ENCODE assay signal across 1 cellular context in the genomic region with DNA sequence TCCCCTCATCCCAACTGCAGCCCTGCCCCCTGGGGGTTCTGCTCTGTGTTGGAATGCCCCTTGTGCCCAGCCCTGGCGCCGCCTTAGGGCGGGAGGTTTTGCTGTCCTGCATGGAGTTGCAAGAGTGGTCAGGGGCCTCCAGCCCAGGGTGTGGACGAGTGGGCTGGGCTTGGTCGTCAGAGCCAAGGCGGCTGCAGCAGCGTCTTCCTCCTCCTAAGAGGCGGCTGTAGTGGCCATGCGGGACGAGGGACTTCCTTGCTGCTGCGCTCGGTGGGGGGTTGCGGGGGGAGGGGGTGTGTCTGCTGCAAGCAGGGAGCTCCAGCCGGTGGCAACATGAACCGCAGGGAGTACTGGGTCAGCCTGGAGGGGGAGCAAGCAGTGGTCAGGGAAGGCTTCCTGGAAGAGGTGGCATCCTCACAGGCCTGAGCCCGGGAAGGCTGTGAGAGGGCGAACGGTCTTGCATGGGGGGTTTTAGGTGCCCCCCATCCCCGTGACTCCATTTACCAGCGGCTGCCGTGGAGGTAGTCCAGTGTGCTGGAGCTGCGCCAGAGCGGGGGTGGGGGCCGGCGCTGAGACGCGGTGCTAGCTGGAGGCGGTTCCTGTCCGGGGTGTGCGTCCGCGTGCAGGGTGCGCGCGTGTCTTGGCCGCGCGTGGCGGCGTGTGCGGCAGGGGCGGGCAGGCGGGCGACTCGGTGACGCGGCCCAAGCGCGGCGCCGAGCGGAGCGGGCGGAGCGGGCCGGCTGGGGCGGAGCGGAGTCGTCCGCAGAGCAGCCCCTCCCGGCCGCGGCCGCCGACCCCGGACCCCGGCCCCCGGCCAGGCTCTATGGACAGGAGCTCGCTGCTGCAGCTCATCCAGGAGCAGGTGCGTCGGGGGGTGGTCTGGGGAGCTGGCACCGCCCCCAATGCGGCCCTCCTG.
A peak's percentile ranks its signal among the peaks of the same experiment; 100 is the strongest.
TF ChIP-seq lines count a peak whose summit lies in the region.

A gene (plus strand): TSS at position 704 of the 916 bp plus-strand sequence. CDS start 120 bp downstream, at position 824.

TF ChIP-seq in K562, 482 proteins besides CTCF, POLR2A, EP300 and RAD21 (continued from another document and continues in another):
- no peak for TF ChIP-seq NFRKB (IDR thresholded peaks at IDR 0.05; ENCODE audit: low read depth)
- TF ChIP-seq POLR2AphosphoS2 (IDR thresholded peaks at IDR 0.05; ENCODE audit: low read length) = peak; percentile 89
- TF ChIP-seq ARID1B (IDR thresholded peaks at IDR 0.05) = peak; percentile 44
- TF ChIP-seq CHD2 (IDR thresholded peaks at IDR 0.05; ENCODE audit: low read depth, low read length) = no peak
- TF ChIP-seq, protein P1, sequence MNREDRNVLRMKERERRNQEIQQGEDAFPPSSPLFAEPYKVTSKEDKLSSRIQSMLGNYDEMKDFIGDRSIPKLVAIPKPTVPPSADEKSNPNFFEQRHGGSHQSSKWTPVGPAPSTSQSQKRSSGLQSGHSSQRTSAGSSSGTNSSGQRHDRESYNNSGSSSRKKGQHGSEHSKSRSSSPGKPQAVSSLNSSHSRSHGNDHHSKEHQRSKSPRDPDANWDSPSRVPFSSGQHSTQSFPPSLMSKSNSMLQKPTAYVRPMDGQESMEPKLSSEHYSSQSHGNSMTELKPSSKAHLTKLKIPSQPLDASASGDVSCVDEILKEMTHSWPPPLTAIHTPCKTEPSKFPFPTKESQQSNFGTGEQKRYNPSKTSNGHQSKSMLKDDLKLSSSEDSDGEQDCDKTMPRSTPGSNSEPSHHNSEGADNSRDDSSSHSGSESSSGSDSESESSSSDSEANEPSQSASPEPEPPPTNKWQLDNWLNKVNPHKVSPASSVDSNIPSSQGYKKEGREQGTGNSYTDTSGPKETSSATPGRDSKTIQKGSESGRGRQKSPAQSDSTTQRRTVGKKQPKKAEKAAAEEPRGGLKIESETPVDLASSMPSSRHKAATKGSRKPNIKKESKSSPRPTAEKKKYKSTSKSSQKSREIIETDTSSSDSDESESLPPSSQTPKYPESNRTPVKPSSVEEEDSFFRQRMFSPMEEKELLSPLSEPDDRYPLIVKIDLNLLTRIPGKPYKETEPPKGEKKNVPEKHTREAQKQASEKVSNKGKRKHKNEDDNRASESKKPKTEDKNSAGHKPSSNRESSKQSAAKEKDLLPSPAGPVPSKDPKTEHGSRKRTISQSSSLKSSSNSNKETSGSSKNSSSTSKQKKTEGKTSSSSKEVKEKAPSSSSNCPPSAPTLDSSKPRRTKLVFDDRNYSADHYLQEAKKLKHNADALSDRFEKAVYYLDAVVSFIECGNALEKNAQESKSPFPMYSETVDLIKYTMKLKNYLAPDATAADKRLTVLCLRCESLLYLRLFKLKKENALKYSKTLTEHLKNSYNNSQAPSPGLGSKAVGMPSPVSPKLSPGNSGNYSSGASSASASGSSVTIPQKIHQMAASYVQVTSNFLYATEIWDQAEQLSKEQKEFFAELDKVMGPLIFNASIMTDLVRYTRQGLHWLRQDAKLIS (CRISPR knock-in tag; IDR thresholded peaks at IDR 0.05) = 0 out of 2 replicates have a peak, but pooled peaks have one; percentile 14
- TF ChIP-seq SMARCA4 (IDR thresholded peaks at IDR 0.05) = no peak
- no peak for TF ChIP-seq ZC3H8 (IDR thresholded peaks at IDR 0.05)
- 0 out of 2 replicates have a peak, but pooled peaks have one; percentile 5 for TF ChIP-seq TEAD4 (IDR thresholded peaks at IDR 0.05; ENCODE audit: low read length)
- no peak for TF ChIP-seq TEAD4 (CRISPR knock-in tag; IDR thresholded peaks at IDR 0.05; ENCODE audit: borderline replicate concordance)
- TF ChIP-seq ZNF174 (CRISPR knock-in tag; IDR thresholded peaks at IDR 0.05) = no peak
- 0 out of 2 replicates have a peak, but pooled peaks have one; percentile 6 for TF ChIP-seq MYC (IDR thresholded peaks at IDR 0.05; ENCODE audit: low read depth, low read length)
- TF ChIP-seq MYC (CRISPR knock-in tag; IDR thresholded peaks at IDR 0.05; ENCODE audit: borderline replicate concordance, low read depth) = peak; percentile 79; the same call in 1 of the 2 replicates
- no peak for TF ChIP-seq TGIF2 (CRISPR knock-in tag; IDR thresholded peaks at IDR 0.05)
- TF ChIP-seq PURB (CRISPR knock-in tag; IDR thresholded peaks at IDR 0.05; ENCODE audit: low read depth) = no peak
- TF ChIP-seq, protein P2, sequence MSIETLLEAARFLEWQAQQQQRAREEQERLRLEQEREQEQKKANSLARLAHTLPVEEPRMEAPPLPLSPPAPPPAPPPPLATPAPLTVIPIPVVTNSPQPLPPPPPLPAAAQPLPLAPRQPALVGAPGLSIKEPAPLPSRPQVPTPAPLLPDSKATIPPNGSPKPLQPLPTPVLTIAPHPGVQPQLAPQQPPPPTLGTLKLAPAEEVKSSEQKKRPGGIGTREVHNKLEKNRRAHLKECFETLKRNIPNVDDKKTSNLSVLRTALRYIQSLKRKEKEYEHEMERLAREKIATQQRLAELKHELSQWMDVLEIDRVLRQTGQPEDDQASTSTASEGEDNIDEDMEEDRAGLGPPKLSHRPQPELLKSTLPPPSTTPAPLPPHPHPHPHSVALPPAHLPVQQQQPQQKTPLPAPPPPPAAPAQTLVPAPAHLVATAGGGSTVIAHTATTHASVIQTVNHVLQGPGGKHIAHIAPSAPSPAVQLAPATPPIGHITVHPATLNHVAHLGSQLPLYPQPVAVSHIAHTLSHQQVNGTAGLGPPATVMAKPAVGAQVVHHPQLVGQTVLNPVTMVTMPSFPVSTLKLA (conservative IDR thresholded peaks at IDR 0.05) = peak; percentile 73 to 85
- TF ChIP-seq CBX3 (IDR thresholded peaks at IDR 0.05; ENCODE audit: borderline replicate concordance in 1 of 2, low read length in 2 of 2) = peak in 1 of 2 experiments; percentile 73; a peak in 1 of 3 replicates
- TF ChIP-seq NBN (IDR thresholded peaks at IDR 0.05; ENCODE audit: low read depth) = peak; percentile 58; the same call in 1 of the 2 replicates
- TF ChIP-seq, protein P3, sequence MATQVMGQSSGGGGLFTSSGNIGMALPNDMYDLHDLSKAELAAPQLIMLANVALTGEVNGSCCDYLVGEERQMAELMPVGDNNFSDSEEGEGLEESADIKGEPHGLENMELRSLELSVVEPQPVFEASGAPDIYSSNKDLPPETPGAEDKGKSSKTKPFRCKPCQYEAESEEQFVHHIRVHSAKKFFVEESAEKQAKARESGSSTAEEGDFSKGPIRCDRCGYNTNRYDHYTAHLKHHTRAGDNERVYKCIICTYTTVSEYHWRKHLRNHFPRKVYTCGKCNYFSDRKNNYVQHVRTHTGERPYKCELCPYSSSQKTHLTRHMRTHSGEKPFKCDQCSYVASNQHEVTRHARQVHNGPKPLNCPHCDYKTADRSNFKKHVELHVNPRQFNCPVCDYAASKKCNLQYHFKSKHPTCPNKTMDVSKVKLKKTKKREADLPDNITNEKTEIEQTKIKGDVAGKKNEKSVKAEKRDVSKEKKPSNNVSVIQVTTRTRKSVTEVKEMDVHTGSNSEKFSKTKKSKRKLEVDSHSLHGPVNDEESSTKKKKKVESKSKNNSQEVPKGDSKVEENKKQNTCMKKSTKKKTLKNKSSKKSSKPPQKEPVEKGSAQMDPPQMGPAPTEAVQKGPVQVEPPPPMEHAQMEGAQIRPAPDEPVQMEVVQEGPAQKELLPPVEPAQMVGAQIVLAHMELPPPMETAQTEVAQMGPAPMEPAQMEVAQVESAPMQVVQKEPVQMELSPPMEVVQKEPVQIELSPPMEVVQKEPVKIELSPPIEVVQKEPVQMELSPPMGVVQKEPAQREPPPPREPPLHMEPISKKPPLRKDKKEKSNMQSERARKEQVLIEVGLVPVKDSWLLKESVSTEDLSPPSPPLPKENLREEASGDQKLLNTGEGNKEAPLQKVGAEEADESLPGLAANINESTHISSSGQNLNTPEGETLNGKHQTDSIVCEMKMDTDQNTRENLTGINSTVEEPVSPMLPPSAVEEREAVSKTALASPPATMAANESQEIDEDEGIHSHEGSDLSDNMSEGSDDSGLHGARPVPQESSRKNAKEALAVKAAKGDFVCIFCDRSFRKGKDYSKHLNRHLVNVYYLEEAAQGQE (CRISPR knock-in tag; IDR thresholded peaks at IDR 0.05; ENCODE audit: low read depth) = 0 out of 2 replicates have a peak, but pooled peaks have one; percentile 55
- TF ChIP-seq FOXA3 (CRISPR knock-in tag; conservative IDR thresholded peaks at IDR 0.05 in 1 of 2, IDR thresholded peaks at IDR 0.05 in 1 of 2) = no peak
- TF ChIP-seq, protein P4, sequence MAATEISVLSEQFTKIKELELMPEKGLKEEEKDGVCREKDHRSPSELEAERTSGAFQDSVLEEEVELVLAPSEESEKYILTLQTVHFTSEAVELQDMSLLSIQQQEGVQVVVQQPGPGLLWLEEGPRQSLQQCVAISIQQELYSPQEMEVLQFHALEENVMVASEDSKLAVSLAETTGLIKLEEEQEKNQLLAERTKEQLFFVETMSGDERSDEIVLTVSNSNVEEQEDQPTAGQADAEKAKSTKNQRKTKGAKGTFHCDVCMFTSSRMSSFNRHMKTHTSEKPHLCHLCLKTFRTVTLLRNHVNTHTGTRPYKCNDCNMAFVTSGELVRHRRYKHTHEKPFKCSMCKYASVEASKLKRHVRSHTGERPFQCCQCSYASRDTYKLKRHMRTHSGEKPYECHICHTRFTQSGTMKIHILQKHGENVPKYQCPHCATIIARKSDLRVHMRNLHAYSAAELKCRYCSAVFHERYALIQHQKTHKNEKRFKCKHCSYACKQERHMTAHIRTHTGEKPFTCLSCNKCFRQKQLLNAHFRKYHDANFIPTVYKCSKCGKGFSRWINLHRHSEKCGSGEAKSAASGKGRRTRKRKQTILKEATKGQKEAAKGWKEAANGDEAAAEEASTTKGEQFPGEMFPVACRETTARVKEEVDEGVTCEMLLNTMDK (IDR thresholded peaks at IDR 0.05; ENCODE audit: borderline replicate concordance, insufficient read depth, low read depth, low read length, poor library complexity, severe bottlenecking) = peak; percentile 83
- TF ChIP-seq, protein P5, sequence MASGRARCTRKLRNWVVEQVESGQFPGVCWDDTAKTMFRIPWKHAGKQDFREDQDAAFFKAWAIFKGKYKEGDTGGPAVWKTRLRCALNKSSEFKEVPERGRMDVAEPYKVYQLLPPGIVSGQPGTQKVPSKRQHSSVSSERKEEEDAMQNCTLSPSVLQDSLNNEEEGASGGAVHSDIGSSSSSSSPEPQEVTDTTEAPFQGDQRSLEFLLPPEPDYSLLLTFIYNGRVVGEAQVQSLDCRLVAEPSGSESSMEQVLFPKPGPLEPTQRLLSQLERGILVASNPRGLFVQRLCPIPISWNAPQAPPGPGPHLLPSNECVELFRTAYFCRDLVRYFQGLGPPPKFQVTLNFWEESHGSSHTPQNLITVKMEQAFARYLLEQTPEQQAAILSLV (tag; IDR thresholded peaks at IDR 0.05) = no peak
- TF ChIP-seq PTRF (tag; IDR thresholded peaks at IDR 0.05) = no peak
- peak; percentile 65 for TF ChIP-seq DACH1 (IDR thresholded peaks at IDR 0.05; ENCODE audit: partially characterized antibody)
- TF ChIP-seq, protein P6, sequence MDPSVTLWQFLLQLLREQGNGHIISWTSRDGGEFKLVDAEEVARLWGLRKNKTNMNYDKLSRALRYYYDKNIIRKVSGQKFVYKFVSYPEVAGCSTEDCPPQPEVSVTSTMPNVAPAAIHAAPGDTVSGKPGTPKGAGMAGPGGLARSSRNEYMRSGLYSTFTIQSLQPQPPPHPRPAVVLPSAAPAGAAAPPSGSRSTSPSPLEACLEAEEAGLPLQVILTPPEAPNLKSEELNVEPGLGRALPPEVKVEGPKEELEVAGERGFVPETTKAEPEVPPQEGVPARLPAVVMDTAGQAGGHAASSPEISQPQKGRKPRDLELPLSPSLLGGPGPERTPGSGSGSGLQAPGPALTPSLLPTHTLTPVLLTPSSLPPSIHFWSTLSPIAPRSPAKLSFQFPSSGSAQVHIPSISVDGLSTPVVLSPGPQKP (CRISPR knock-in tag; IDR thresholded peaks at IDR 0.05) = no peak
- no peak for TF ChIP-seq MTF1 (CRISPR knock-in tag; IDR thresholded peaks at IDR 0.05; ENCODE audit: borderline replicate concordance)
- no peak for TF ChIP-seq ZSCAN32 (CRISPR knock-in tag; IDR thresholded peaks at IDR 0.05)
- no peak for TF ChIP-seq ZC3H11A (IDR thresholded peaks at IDR 0.05; ENCODE audit: low read depth, low read length)
- no peak for TF ChIP-seq SETDB1 (IDR thresholded peaks at IDR 0.05; ENCODE audit: low read length)
- TF ChIP-seq TCF7 (IDR thresholded peaks at IDR 0.05; ENCODE audit: borderline replicate concordance) = no peak
- TF ChIP-seq MXI1 (IDR thresholded peaks at IDR 0.05; ENCODE audit: low read depth, low read length) = no peak
- TF ChIP-seq KAT7 (CRISPR knock-in tag; IDR thresholded peaks at IDR 0.05; ENCODE audit: borderline replicate concordance) = no peak
- TF ChIP-seq ZNF175 (CRISPR knock-in tag; IDR thresholded peaks at IDR 0.05; ENCODE audit: low read depth) = no peak
- peak; percentile 54 for TF ChIP-seq KDM5B (IDR thresholded peaks at IDR 0.05; ENCODE audit: insufficient replicate concordance, low read depth, low read length)
- TF ChIP-seq ZNF354B (CRISPR knock-in tag; IDR thresholded peaks at IDR 0.05) = no peak
- TF ChIP-seq ZNF184 (CRISPR knock-in tag; IDR thresholded peaks at IDR 0.05) = no peak
- TF ChIP-seq ZNF707 (CRISPR knock-in tag; conservative IDR thresholded peaks at IDR 0.05) = no peak; the same call in 1 of the 2 replicates
- peak; percentile 17 for TF ChIP-seq PHF20 (IDR thresholded peaks at IDR 0.05; ENCODE audit: partially characterized antibody)
- peak; percentile 94 for TF ChIP-seq NFIC (IDR thresholded peaks at IDR 0.05)
- TF ChIP-seq, protein P7, sequence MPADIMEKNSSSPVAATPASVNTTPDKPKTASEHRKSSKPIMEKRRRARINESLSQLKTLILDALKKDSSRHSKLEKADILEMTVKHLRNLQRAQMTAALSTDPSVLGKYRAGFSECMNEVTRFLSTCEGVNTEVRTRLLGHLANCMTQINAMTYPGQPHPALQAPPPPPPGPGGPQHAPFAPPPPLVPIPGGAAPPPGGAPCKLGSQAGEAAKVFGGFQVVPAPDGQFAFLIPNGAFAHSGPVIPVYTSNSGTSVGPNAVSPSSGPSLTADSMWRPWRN (IDR thresholded peaks at IDR 0.05; ENCODE audit: low read depth) = peak; percentile 58; the same call in 1 of the 2 replicates
- TF ChIP-seq MEIS2 (IDR thresholded peaks at IDR 0.05; ENCODE audit: partially characterized antibody) = no peak
- TF ChIP-seq, protein P8, sequence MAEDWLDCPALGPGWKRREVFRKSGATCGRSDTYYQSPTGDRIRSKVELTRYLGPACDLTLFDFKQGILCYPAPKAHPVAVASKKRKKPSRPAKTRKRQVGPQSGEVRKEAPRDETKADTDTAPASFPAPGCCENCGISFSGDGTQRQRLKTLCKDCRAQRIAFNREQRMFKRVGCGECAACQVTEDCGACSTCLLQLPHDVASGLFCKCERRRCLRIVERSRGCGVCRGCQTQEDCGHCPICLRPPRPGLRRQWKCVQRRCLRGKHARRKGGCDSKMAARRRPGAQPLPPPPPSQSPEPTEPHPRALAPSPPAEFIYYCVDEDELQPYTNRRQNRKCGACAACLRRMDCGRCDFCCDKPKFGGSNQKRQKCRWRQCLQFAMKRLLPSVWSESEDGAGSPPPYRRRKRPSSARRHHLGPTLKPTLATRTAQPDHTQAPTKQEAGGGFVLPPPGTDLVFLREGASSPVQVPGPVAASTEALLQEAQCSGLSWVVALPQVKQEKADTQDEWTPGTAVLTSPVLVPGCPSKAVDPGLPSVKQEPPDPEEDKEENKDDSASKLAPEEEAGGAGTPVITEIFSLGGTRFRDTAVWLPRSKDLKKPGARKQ (CRISPR knock-in tag; IDR thresholded peaks at IDR 0.05) = no peak
- TF ChIP-seq CREM (IDR thresholded peaks at IDR 0.05; ENCODE audit: low read depth) = no peak
- TF ChIP-seq GABPA (tag; conservative IDR thresholded peaks at IDR 0.05; ENCODE audit: low read depth) = no peak
- no peak for TF ChIP-seq ZNF133 (CRISPR knock-in tag; IDR thresholded peaks at IDR 0.05)
- TF ChIP-seq MTA1 (IDR thresholded peaks at IDR 0.05; ENCODE audit: borderline replicate concordance) = peak; percentile 55; the same call in 1 of the 2 replicates
- no peak for TF ChIP-seq CCNT2 (IDR thresholded peaks at IDR 0.05; ENCODE audit: borderline replicate concordance, extremely low read depth, insufficient read length, low read depth, low read length)
- TF ChIP-seq HCFC1 (IDR thresholded peaks at IDR 0.05; ENCODE audit: low read depth, low read length) = no peak
- TF ChIP-seq CREB1 (IDR thresholded peaks at IDR 0.05) = no peak; the same call in 1 of the 2 replicates
- 0 out of 2 replicates have a peak, but pooled peaks have one; percentile 35 for TF ChIP-seq CREB1 (CRISPR knock-in tag; IDR thresholded peaks at IDR 0.05)
